ENCODE assay signal across 11 cellular contexts in the genomic region with DNA sequence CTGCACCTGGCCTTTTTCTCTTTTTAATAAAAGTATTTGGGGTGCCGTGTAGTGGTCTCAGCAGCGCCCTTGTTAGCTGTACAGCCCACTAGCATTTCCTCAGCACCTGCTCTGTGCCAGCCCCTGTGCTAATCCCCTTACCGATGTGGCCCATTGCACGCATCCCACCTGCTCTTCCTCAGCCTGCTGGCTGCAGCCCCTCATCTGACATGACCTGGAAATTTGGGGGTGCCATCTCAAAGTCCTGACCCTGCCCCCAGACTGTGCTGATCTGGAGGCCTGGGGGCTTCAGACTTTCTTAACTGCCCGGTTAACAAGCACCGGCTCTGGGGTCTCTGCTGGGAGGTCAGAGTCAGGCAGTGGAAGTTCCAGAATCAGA. TPM values are rescaled to one million over a fixed set of nuclear protein-coding genes. Genes with fewer than 3 reads are reported as not detected.
A peak's percentile ranks its signal among the peaks of the same experiment; 100 is the strongest.
DNase-seq lines count a peak whose midpoint lies in the region; ATAC-seq, FAIRE-seq and TF ChIP-seq lines count a peak whose summit lies in the region.
"Had no signal": no experiment of that assay in that cellular context is flagged by ENCODE, and none has a peak within 500 bp of the region (broad histone marks: within the 10 kb centered on the region; RNA-seq: fewer than 3 reads in every experiment).

No MANE protein-coding gene starts in this region.

- peak overlapping the region in 1 of 4 donors; percentile 36 for H3K4me3 ChIP-seq in adrenal gland
- H3K4me3 ChIP-seq in left lung: peak overlapping the region in 1 of 2 donors; percentile 27
- H3K4me3 ChIP-seq in small intestine (ENCODE audit: low read depth in 1 of 2, low read length in 2 of 2): no peak overlapping the region

- H3K36me3 ChIP-seq in adrenal gland (replicated peaks in 1 of 2) (no peaks in the 10 kb centered on the region), left lung (peaks cover 0 to 11% of the 10 kb centered on the region in 2 donors), small intestine (ENCODE audit: control insufficient read depth in 2 of 2, insufficient read depth in 2 of 2, low read length in 2 of 2) (no peaks in the 10 kb centered on the region)

- no peaks in the 10 kb centered on the region for H3K9me3 ChIP-seq in adrenal gland (replicated peaks in 1 of 3)
- H3K9me3 ChIP-seq in left lung: peaks cover 0 to 21% of the 10 kb centered on the region in 2 donors
- no peaks in the 10 kb centered on the region for H3K9me3 ChIP-seq in small intestine (ENCODE audit: control insufficient read depth, low read depth)

- H3K27ac Mint-ChIP-seq in CD14-positive monocyte: peak overlapping the region; percentile 82 to 95 (median 91)

- no peaks in the 10 kb centered on the region for H3K27me3 ChIP-seq in adrenal gland
- no peaks in the 10 kb centered on the region for H3K27me3 ChIP-seq in left lung
- no peaks in the 10 kb centered on the region for H3K27me3 ChIP-seq in small intestine (ENCODE audit: control insufficient read depth in 2 of 2, insufficient read depth in 2 of 2, low read length in 2 of 2)

- TF ChIP-seq POLR2A in adrenal gland (IDR thresholded peaks at IDR 0.05): no peak

- no peak for FAIRE-seq in small intestine (lab: Jason Lieb, UNC)

- intact Hi-C loops in CD14-positive monocyte (cut with micrococcal nuclease): no loop called here
- intact Hi-C loops in adrenal gland (cut with DNase I): no loop called here
- intact Hi-C loops in left lung (cut with DNase I): no loop called here

- H3K27me3 Mint-ChIP-seq in CD14-positive monocyte (ENCODE audit: low read depth in 3 of 3): peaks cover 1 to 20% (median 19%) of the 10 kb centered on the region in 3 donors

- TF ChIP-seq CTCF in CD14-positive monocyte (IDR thresholded peaks at IDR 0.05) (no peak), adrenal gland (IDR thresholded peaks at IDR 0.05) (no peak), left lung (IDR thresholded peaks at IDR 0.05) (no peak)

- WGBS in adrenal gland, 4 donors: 65 to 72% (median 69%) methylated on average over 6 of the region's 6 CpGs
- 54 to 73% (median 67%) methylated on average over 6 of the region's 6 CpGs for WGBS in small intestine, 3 donors

- DNase-seq in CD14-positive monocyte (ENCODE audit: low spot score): no peak
- DNase-seq in adrenal gland: peak in 1 of 7 donors; percentile 31
- peak in 1 of 2 donors; percentile 15 for DNase-seq in left lung
- no peak for DNase-seq in small intestine
- no peak for DNase-seq in SK-N-DZ (ENCODE audit: low spot score)
- no peak for DNase-seq in cerebellum (ENCODE audit: low spot score)
- DNase-seq: IMR-90; stimulated activated CD4-positive, alpha-beta T cell treated with anti-CD3 and anti-CD28 coated beads, Interleukin-2, amount 100 ng/mL, for 48 hours had no signal

- H3K36me3 Mint-ChIP-seq in CD14-positive monocyte: peaks cover 0 to 1% of the 10 kb centered on the region in 2 donors

- H3K9me3 Mint-ChIP-seq in CD14-positive monocyte: peaks cover 11 to 33% (median 26%) of the 10 kb centered on the region in 7 donors
- H3K9me3 Mint-ChIP-seq: neural crest cell had no signal

- ATAC-seq in left lung (no peak), HG03108 (IDR thresholded peaks at IDR 0.05; ENCODE audit: unreplicated experiment) (no peak), HG03095 (IDR thresholded peaks at IDR 0.05; ENCODE audit: unreplicated experiment) (no peak)

- peaks cover 48% of the 10 kb centered on the region for H3K4me1 Mint-ChIP-seq in CD14-positive monocyte

- H3K27ac ChIP-seq in adrenal gland (peak overlapping the region; percentile 82 to 96 (median 91)), left lung (peak overlapping the region; percentile 78 to 87), small intestine (ENCODE audit: low read depth in 1 of 2, low read length in 1 of 2) (peak overlapping the region; percentile 64 to 98)

- peaks cover 27 to 34% of the 10 kb centered on the region in 2 donors for H3K4me1 ChIP-seq in adrenal gland (replicated peaks in 1 of 2)
- peaks cover 23 to 52% of the 10 kb centered on the region in 2 donors for H3K4me1 ChIP-seq in left lung
- H3K4me1 ChIP-seq in small intestine (ENCODE audit: control insufficient read depth in 2 of 2, insufficient read depth in 1 of 2, low read depth in 1 of 2, low read length in 1 of 2): peaks cover 6 to 9% of the 10 kb centered on the region in 2 donors

- peak overlapping the region in 1 of 2 donors; percentile 87 for H3K4me3 Mint-ChIP-seq in CD14-positive monocyte
- H3K4me3 Mint-ChIP-seq: neural crest cell had no signal

RNA-seq across cellular contexts. Expression of gene GPRC5C, which starts 10.4 kb away (rescaled TPM):
- polyA plus RNA-seq in CD14-positive monocyte (1 to 10 TPM in 1 of 2 donors, under 1 TPM in 1; 0.47 to 1.9 TPM), adrenal gland (10 to 100 TPM in 2 of 3 donors, 1 to 10 TPM in 1; 2.7 to 29.8 (median 18.2) TPM), small intestine (10 to 100 TPM; 41.3 to 72.8 (median 44.7) TPM)
- total RNA-seq in adrenal gland (10 to 100 TPM; 20.1 to 67.2 (median 32.3) TPM), left lung (100 to 1,000 TPM in 1 of 2 donors, 10 to 100 TPM in 1; 47.8 to 107 TPM), cerebellum (6.4 TPM)
- polyA plus RNA-seq in SK-N-DZ (2014; cell fraction: cytosol; rRNA removed): 0.30 TPM in 1 of 2 replicates, not detected in the other
- not detected in 2 replicates for polyA plus RNA-seq in SK-N-DZ (2014; cell fraction: nucleus; rRNA removed)
- total RNA-seq: IMR-90 had no signal
- polyA plus RNA-seq: IMR-90 had no signal

RNA-seq across cellular contexts. Expression of gene CD300A, which starts 24.2 kb away (rescaled TPM):
- polyA plus RNA-seq in CD14-positive monocyte: 100 to 1,000 TPM; 212 to 222 TPM
- 10 to 100 TPM in 6 of 8 donors, 1 to 10 TPM in 2; 6.0 to 26.6 (median 15.9) TPM for total RNA-seq in adrenal gland
- 10 to 100 TPM in 1 of 3 donors, 1 to 10 TPM in 2; 7.3 to 11.7 (median 8.5) TPM for polyA plus RNA-seq in adrenal gland
- 10 to 100 TPM in 1 of 2 donors, 1 to 10 TPM in 1; 9.1 to 35.5 TPM for total RNA-seq in left lung
- polyA plus RNA-seq in small intestine: 1 to 10 TPM; 1.1 to 5.9 (median 5.5) TPM
- not detected in 2 replicates for polyA plus RNA-seq in SK-N-DZ (2014; cell fraction: cytosol; rRNA removed)
- not detected in 2 replicates for polyA plus RNA-seq in SK-N-DZ (2014; cell fraction: nucleus; rRNA removed)
- 2.6 TPM for total RNA-seq in cerebellum
- total RNA-seq: IMR-90, neural crest cell had no signal
- polyA plus RNA-seq: IMR-90 had no signal
